1 cellular context compared by ENCODE assay signal in the genomic region with DNA sequence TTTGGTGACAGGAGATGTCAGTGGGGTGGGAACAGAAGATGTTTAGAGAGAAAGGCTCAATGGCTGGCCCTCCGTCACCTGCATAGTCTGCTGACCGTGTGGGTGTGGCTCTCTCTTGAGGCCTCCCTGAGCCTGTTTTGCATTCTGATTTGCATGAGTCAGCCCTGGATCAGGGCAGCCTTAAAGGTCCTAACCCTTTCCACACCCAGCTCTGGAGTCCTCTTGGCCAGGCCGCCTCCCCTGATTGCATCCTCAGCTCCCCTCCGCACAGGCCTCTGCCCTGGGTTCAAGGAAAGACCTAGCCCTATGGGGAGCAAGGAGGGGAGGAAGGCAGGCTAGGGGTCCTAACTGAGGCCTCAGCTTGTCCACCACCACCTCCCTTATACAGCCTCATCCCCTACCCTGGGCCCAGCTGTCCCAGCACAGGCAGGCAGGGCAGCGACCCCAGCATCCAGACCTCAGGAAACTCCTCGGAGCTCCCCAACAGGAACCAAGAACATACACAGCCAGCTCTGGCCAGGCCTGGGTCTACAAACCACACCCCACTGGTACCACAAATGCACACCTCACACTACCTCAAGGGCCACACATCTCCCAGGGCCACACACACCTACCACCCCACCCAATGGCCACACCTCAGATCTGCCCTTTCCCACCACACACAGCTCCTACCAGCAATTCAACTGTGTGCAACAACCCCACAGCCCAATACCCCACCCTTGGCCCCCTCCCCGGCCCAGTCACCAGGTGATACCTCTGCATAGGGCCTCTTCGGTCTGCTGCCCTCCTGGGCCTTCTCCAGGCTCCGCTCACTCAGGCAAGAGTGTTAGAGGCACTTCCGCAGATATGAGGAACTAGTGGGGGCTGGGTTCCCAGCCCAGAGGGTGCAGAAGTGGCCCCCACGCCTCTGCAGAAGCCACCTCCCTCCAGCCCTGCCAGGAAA.
TF ChIP-seq lines count a peak whose summit lies in the region.

No MANE protein-coding gene starts in this region.

TF ChIP-seq in K562, 482 proteins besides CTCF, POLR2A, EP300 and RAD21 (continued from another document and continues in another):
- TF ChIP-seq, protein P1, sequence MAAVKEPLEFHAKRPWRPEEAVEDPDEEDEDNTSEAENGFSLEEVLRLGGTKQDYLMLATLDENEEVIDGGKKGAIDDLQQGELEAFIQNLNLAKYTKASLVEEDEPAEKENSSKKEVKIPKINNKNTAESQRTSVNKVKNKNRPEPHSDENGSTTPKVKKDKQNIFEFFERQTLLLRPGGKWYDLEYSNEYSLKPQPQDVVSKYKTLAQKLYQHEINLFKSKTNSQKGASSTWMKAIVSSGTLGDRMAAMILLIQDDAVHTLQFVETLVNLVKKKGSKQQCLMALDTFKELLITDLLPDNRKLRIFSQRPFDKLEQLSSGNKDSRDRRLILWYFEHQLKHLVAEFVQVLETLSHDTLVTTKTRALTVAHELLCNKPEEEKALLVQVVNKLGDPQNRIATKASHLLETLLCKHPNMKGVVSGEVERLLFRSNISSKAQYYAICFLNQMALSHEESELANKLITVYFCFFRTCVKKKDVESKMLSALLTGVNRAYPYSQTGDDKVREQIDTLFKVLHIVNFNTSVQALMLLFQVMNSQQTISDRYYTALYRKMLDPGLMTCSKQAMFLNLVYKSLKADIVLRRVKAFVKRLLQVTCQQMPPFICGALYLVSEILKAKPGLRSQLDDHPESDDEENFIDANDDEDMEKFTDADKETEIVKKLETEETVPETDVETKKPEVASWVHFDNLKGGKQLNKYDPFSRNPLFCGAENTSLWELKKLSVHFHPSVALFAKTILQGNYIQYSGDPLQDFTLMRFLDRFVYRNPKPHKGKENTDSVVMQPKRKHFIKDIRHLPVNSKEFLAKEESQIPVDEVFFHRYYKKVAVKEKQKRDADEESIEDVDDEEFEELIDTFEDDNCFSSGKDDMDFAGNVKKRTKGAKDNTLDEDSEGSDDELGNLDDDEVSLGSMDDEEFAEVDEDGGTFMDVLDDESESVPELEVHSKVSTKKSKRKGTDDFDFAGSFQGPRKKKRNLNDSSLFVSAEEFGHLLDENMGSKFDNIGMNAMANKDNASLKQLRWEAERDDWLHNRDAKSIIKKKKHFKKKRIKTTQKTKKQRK (IDR thresholded peaks at IDR 0.05; ENCODE audit: borderline replicate concordance, low read depth, low read length), result no peak
- TF ChIP-seq, protein P2, sequence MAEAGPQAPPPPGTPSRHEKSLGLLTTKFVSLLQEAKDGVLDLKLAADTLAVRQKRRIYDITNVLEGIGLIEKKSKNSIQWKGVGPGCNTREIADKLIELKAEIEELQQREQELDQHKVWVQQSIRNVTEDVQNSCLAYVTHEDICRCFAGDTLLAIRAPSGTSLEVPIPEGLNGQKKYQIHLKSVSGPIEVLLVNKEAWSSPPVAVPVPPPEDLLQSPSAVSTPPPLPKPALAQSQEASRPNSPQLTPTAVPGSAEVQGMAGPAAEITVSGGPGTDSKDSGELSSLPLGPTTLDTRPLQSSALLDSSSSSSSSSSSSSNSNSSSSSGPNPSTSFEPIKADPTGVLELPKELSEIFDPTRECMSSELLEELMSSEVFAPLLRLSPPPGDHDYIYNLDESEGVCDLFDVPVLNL (CRISPR knock-in tag; IDR thresholded peaks at IDR 0.05; ENCODE audit: low read depth), result no peak
- TF ChIP-seq FOXJ3 (CRISPR knock-in tag; IDR thresholded peaks at IDR 0.05) (no peak), ZKSCAN8 (CRISPR knock-in tag; IDR thresholded peaks at IDR 0.05) (no peak), RBFOX2 (IDR thresholded peaks at IDR 0.05; ENCODE audit: low read depth, low read length) (0 out of 2 replicates have a peak, but pooled peaks have one; percentile 8), POLR3G (IDR thresholded peaks at IDR 0.05; ENCODE audit: extremely low read depth, insufficient read length, insufficient replicate concordance) (no peak), ZBTB1 (CRISPR knock-in tag; IDR thresholded peaks at IDR 0.05; ENCODE audit: borderline replicate concordance, low read depth) (no peak), KLF1 (tag; IDR thresholded peaks at IDR 0.05) (no peak), ZNF316 (IDR thresholded peaks at IDR 0.05) (peak; percentile 50; the same call in 1 of the 2 replicates), ZNF785 (CRISPR knock-in tag; IDR thresholded peaks at IDR 0.05) (no peak), ZFP36 (IDR thresholded peaks at IDR 0.05; ENCODE audit: low read depth, low read length, partially characterized antibody) (peak; percentile 91), ZNF311 (CRISPR knock-in tag; IDR thresholded peaks at IDR 0.05) (no peak), FUS (optimal IDR thresholded peaks at IDR 0.05; ENCODE audit: low read depth, low read length) (no peak), ZNF280B (CRISPR knock-in tag; IDR thresholded peaks at IDR 0.05) (no peak), ZBTB8A (IDR thresholded peaks at IDR 0.05; ENCODE audit: partially characterized antibody) (no peak), ZNF431 (CRISPR knock-in tag; IDR thresholded peaks at IDR 0.05) (no peak), HCFC1 (IDR thresholded peaks at IDR 0.05; ENCODE audit: low read depth, low read length) (no peak), KAT7 (CRISPR knock-in tag; IDR thresholded peaks at IDR 0.05; ENCODE audit: borderline replicate concordance) (no peak), ELK1 (CRISPR knock-in tag; IDR thresholded peaks at IDR 0.05) (no peak), TSC22D4 (tag; IDR thresholded peaks at IDR 0.05) (no peak), YBX1 (IDR thresholded peaks at IDR 0.05) (no peak), ZC3H8 (IDR thresholded peaks at IDR 0.05) (no peak), ZNF224 (CRISPR knock-in tag; IDR thresholded peaks at IDR 0.05) (no peak)
- TF ChIP-seq, protein P3, sequence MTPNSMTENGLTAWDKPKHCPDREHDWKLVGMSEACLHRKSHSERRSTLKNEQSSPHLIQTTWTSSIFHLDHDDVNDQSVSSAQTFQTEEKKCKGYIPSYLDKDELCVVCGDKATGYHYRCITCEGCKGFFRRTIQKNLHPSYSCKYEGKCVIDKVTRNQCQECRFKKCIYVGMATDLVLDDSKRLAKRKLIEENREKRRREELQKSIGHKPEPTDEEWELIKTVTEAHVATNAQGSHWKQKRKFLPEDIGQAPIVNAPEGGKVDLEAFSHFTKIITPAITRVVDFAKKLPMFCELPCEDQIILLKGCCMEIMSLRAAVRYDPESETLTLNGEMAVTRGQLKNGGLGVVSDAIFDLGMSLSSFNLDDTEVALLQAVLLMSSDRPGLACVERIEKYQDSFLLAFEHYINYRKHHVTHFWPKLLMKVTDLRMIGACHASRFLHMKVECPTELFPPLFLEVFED (CRISPR knock-in tag; conservative IDR thresholded peaks at IDR 0.05), result no peak
- TF ChIP-seq, protein P4, sequence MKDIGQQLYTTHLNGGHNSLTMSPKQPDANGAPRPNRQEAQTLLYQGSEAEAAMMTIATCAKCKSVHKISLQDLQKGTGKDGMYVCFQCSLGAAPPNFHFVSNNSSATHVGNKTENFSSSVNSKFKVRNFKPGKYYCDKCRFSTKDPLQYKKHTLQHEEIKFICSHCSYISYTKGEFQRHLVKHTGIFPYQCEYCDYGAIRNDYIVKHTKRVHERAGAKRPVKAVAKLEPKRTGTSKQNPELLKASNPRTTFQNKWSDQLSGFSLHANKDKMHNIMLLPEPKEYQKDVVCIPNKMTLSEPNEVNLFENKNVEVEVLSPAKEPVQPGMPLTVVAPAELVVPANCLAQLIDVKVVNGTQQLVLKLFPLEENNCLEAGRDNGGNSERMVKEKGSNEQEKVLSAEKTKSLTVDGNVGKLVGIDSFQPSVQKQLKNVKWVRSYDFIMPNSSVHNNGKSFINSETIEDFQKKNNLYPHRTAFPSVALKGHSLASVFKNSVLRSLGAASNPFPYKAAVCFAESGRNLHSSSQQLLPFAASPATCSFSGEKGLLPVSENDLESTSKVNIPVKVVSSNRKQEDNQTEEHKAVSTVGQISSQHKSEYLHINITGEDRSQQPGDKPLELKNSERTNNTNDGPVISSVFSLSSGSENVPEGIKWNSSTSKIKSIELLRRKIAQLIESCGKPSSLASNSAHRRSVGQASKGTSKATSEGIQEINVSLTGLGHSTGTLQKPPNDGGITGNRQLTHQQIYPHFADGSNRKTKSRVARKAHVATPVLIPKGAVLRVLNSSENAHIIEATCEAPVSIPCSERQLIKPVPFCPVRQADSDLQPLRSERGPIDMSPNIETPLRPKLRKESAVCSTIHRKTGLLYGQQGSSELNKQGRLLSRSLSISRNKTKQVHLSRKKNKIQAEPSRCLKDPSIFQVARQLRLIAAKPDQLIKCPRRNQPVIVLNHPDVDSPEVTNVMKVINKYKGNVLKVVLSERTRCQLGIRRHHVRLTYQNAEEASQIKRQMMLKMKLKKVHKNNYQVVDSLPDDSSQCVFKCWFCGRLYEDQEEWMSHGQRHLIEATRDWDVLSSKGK (CRISPR knock-in tag; IDR thresholded peaks at IDR 0.05), result no peak
- TF ChIP-seq, protein P5, sequence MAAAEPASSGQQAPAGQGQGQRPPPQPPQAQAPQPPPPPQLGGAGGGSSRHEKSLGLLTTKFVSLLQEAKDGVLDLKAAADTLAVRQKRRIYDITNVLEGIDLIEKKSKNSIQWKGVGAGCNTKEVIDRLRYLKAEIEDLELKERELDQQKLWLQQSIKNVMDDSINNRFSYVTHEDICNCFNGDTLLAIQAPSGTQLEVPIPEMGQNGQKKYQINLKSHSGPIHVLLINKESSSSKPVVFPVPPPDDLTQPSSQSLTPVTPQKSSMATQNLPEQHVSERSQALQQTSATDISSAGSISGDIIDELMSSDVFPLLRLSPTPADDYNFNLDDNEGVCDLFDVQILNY (CRISPR knock-in tag; IDR thresholded peaks at IDR 0.05), result no peak
- TF ChIP-seq, protein P6, sequence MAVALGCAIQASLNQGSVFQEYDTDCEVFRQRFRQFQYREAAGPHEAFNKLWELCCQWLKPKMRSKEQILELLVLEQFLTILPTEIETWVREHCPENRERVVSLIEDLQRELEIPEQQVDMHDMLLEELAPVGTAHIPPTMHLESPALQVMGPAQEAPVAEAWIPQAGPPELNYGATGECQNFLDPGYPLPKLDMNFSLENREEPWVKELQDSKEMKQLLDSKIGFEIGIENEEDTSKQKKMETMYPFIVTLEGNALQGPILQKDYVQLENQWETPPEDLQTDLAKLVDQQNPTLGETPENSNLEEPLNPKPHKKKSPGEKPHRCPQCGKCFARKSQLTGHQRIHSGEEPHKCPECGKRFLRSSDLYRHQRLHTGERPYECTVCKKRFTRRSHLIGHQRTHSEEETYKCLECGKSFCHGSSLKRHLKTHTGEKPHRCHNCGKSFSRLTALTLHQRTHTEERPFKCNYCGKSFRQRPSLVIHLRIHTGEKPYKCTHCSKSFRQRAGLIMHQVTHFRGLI (CRISPR knock-in tag; IDR thresholded peaks at IDR 0.05), result no peak
